20 cellular contexts compared by ENCODE assay signal in the genomic region with DNA sequence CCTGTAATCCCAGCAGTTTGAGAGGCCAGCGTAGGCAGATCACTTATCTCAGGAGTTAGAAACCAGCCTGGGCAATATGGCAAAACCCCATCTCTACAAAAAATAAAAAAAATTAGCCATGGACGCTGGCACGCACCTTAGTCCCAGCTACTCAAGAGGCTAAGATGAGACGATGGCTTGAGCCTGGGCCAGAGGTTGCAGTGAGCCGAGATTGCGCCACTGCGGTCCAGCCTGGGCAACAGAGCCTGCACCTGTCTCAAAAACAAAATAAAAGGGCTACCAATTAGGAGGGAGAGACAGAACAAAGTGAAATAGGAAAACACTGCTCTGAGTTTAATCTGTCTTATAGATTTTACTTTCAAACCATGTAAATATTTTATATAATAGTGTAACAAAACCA. TPM values are rescaled to one million over a fixed set of nuclear protein-coding genes. Genes with fewer than 3 reads are reported as not detected.
A peak's percentile ranks its signal among the peaks of the same experiment; 100 is the strongest.
DNase-seq lines count a peak whose midpoint lies in the region; ATAC-seq and TF ChIP-seq lines count a peak whose summit lies in the region.
"Had no signal": no experiment of that assay in that cellular context is flagged by ENCODE, and none has a peak within 500 bp of the region (broad histone marks: within the 10 kb centered on the region; RNA-seq: fewer than 3 reads in every experiment).

No MANE protein-coding gene starts in this region.

- H3K4me3 ChIP-seq in left lung (no peak overlapping the region), thymus (ENCODE audit: low read length) (no peak overlapping the region)
- H3K4me3 ChIP-seq: SJSA1 had no signal

- no peak for TF ChIP-seq CTCF in CD4-positive, alpha-beta T cell (IDR thresholded peaks at IDR 0.05)
- TF ChIP-seq CTCF in left lung (IDR thresholded peaks at IDR 0.05): no peak

- no peak overlapping the region for H3K4me3 Mint-ChIP-seq in activated naive CD4-positive, alpha-beta T cell treated with anti-CD3 and anti-CD28 coated beads, Interleukin-2, amount 50 U/mL, for 24 hours
- H3K4me3 Mint-ChIP-seq in activated naive CD4-positive, alpha-beta T cell treated with anti-CD3 and anti-CD28 coated beads, Interleukin-2, amount 10 ng/mL, durations not matched to agents 7 days and 5 days: no peak overlapping the region
- no peak overlapping the region for H3K4me3 Mint-ChIP-seq in CD4-positive, alpha-beta T cell

- H3K27ac Mint-ChIP-seq in activated naive CD4-positive, alpha-beta T cell treated with anti-CD3 and anti-CD28 coated beads, Interleukin-2, amount 50 U/mL, for 24 hours: peak overlapping the region; percentile 68
- H3K27ac Mint-ChIP-seq in activated naive CD4-positive, alpha-beta T cell treated with anti-CD3 and anti-CD28 coated beads, Interleukin-2, amount 10 ng/mL, durations not matched to agents 7 days and 5 days: no peak overlapping the region
- peak overlapping the region; percentile 39 for H3K27ac Mint-ChIP-seq in CD4-positive, alpha-beta T cell

- POLR2A ChIA-PET in CD4-positive, alpha-beta T cell (lab: Charles Lee): no interaction called here

- H3K27me3 ChIP-seq in CD4-positive, alpha-beta T cell (ENCODE audit: control insufficient read depth, insufficient read depth, low read length): no peaks in the 10 kb centered on the region
- H3K27me3 ChIP-seq in left lung (no peaks in the 10 kb centered on the region), thymus (ENCODE audit: control insufficient read depth, insufficient read depth) (no peaks in the 10 kb centered on the region)
- H3K27me3 ChIP-seq: SJSA1 had no signal

- ATAC-seq in CD4-positive, alpha-beta T cell (ENCODE audit: poor library complexity): no peak
- ATAC-seq in left lung (peak; percentile 60), GM21723 (IDR thresholded peaks at IDR 0.05; ENCODE audit: unreplicated experiment) (no peak)

- H3K27ac ChIP-seq in CD4-positive, alpha-beta T cell (ENCODE audit: low read depth, low read length): no peak overlapping the region
- H3K27ac ChIP-seq in left lung (no peak overlapping the region), thymus (ENCODE audit: low read depth) (peak overlapping the region; percentile 5)
- H3K27ac ChIP-seq: SJSA1 had no signal

- H3K9me3 ChIP-seq in CD4-positive, alpha-beta T cell (ENCODE audit: control insufficient read depth, low read length): no peaks in the 10 kb centered on the region
- H3K9me3 ChIP-seq in left lung: no peaks in the 10 kb centered on the region
- no peaks in the 10 kb centered on the region for H3K9me3 ChIP-seq in thymus (ENCODE audit: control insufficient read depth)
- H3K9me3 ChIP-seq: SJSA1 had no signal

- intact Hi-C loops in CD4-positive, alpha-beta T cell (cut with DNase I, micrococcal nuclease): no loop called here
- intact Hi-C loops in left lung (cut with DNase I): no loop called here

- H3K36me3 ChIP-seq in left lung (no peaks in the 10 kb centered on the region), thymus (ENCODE audit: control insufficient read depth, insufficient read depth) (peaks cover 3% of the 10 kb centered on the region)
- H3K36me3 ChIP-seq: SJSA1 had no signal

- H3K4me1 Mint-ChIP-seq in activated naive CD4-positive, alpha-beta T cell treated with anti-CD3 and anti-CD28 coated beads, Interleukin-2, amount 50 U/mL, for 24 hours: peaks cover 80% of the 10 kb centered on the region
- peaks cover 32% of the 10 kb centered on the region for H3K4me1 Mint-ChIP-seq in activated naive CD4-positive, alpha-beta T cell treated with anti-CD3 and anti-CD28 coated beads, Interleukin-2, amount 10 ng/mL, durations not matched to agents 7 days and 5 days
- H3K4me1 Mint-ChIP-seq in CD4-positive, alpha-beta T cell (ENCODE audit: low read depth): peaks cover 83% of the 10 kb centered on the region

- H3K27me3 Mint-ChIP-seq in activated naive CD4-positive, alpha-beta T cell treated with anti-CD3 and anti-CD28 coated beads, Interleukin-2, amount 50 U/mL, for 24 hours: no peaks in the 10 kb centered on the region
- H3K27me3 Mint-ChIP-seq in activated naive CD4-positive, alpha-beta T cell treated with anti-CD3 and anti-CD28 coated beads, Interleukin-2, amount 10 ng/mL, durations not matched to agents 7 days and 5 days: no peaks in the 10 kb centered on the region
- no peaks in the 10 kb centered on the region for H3K27me3 Mint-ChIP-seq in CD4-positive, alpha-beta T cell

- no peak for DNase-seq in activated naive CD4-positive, alpha-beta T cell treated with anti-CD3 and anti-CD28 coated beads, Interleukin-2, amount 10 ng/mL, durations not matched to agents 7 days and 5 days
- DNase-seq in CD4-positive, alpha-beta T cell: no peak
- DNase-seq in left lung (no peak), kidney glomerular epithelial cell (lab: John Stamatoyannopoulos, UW) (no peak)
- DNase-seq: 8988T; C1 segment of cervical spinal cord; GOT3; HCEC 1CT; KG1; NCI-H1092; NCI-H1436; NCI-H2029 treated with DMSO at 0.1 percent for 48 hours; NCI-H226; NCI-H510A treated with DMSO at 0.1 percent for 48 hours; NCI-H774; NK-92 treated with Interleukin-12 subunit alpha and Interleukin-12 subunit beta, amount 100 ng/mL, for 24 hours had no signal

- CTCF ChIA-PET in activated naive CD4-positive, alpha-beta T cell treated with anti-CD3 and anti-CD28 coated beads, Interleukin-2, amount 10 ng/mL, durations not matched to agents 7 days and 5 days (lab: Charles Lee): no interaction called here
- CTCF ChIA-PET in CD4-positive, alpha-beta T cell (lab: Charles Lee): no interaction called here

- H3K36me3 Mint-ChIP-seq in activated naive CD4-positive, alpha-beta T cell treated with anti-CD3 and anti-CD28 coated beads, Interleukin-2, amount 50 U/mL, for 24 hours: peaks cover 11% of the 10 kb centered on the region
- H3K36me3 Mint-ChIP-seq in activated naive CD4-positive, alpha-beta T cell treated with anti-CD3 and anti-CD28 coated beads, Interleukin-2, amount 10 ng/mL, durations not matched to agents 7 days and 5 days: peaks cover 24% of the 10 kb centered on the region
- peaks cover 38% of the 10 kb centered on the region for H3K36me3 Mint-ChIP-seq in CD4-positive, alpha-beta T cell (ENCODE audit: low read depth)

- WGBS in thymus: 96% methylated on average over 7 of the region's 7 CpGs

- no peaks in the 10 kb centered on the region for H3K9me3 Mint-ChIP-seq in activated naive CD4-positive, alpha-beta T cell treated with anti-CD3 and anti-CD28 coated beads, Interleukin-2, amount 50 U/mL, for 24 hours
- peaks cover 3% of the 10 kb centered on the region for H3K9me3 Mint-ChIP-seq in activated naive CD4-positive, alpha-beta T cell treated with anti-CD3 and anti-CD28 coated beads, Interleukin-2, amount 10 ng/mL, durations not matched to agents 7 days and 5 days
- peaks cover 1% of the 10 kb centered on the region for H3K9me3 Mint-ChIP-seq in CD4-positive, alpha-beta T cell

- H3K4me1 ChIP-seq in left lung: peaks cover 0 to 62% of the 10 kb centered on the region in 2 donors
- no peaks in the 10 kb centered on the region for H3K4me1 ChIP-seq in thymus (ENCODE audit: control insufficient read depth, insufficient read depth, low read length)

RNA-seq across cellular contexts. Expression of gene MSL2, which starts 33.8 kb away (rescaled TPM):
- 100 to 1,000 TPM; 143 to 146 TPM for total RNA-seq in CD4-positive, alpha-beta T cell
- total RNA-seq in left lung: 10 to 100 TPM; 25.8 to 32.6 TPM
- polyA plus RNA-seq in thymus: 37.4 TPM

Comparison
In these comparisons a context has a peak if more than half of its experiments do, and no peak if none do; other contexts are left out.
1. RNA of gene MSL2, which starts 33.8 kb away (total RNA-seq): 143 to 146 TPM in CD4-positive, alpha-beta T cell; 25.8 to 32.6 TPM in left lung; every median in the first group is over 4 times any median in the second.